In the genomic region with DNA sequence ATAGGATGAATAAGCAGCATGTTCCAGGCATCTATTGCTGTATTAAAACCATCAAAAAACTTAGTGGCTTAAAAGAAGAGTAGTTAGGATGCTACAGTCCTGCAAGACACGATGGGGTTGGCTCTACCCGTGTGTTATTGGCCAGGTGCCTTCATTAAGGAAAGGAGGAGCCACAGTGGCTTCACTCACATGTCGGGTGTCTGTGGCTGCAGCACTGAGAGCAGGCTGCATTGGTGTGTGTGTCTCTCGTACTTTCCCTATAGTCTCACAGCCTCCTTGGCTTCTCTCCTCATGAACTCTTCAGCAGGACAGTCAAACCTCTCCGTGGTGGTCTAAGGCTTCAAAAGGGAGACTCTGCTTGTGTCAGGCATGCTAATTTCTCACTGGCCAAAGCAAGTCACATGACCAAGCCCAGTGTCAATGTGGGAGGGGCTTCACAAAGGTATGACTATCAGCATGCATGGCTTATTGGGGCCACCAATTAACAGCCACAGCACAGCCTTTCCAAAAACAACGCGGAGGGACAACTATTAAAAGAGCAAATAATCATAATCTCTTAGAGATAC, we compare ENCODE assay signal across 20 cellular contexts.
DNase-seq lines count a peak whose midpoint lies in the region; ATAC-seq, FAIRE-seq and TF ChIP-seq lines count a peak whose summit lies in the region.
"Had no signal": no experiment of that assay in that cellular context is flagged by ENCODE, and none has a peak within 500 bp of the region (broad histone marks: within the 10 kb centered on the region; RNA-seq: fewer than 3 reads in every experiment).

No MANE protein-coding gene starts in this region.

- TF ChIP-seq RAD21 in K562 (CRISPR knock-in tag; conservative IDR thresholded peaks at IDR 0.05 in 1 of 2, IDR thresholded peaks at IDR 0.05 in 1 of 2): no peak

- peaks cover 4% of the 10 kb centered on the region; the same call in 2 of the 3 replicates for H3K4me1 Mint-ChIP-seq in GM23338
- H3K4me1 Mint-ChIP-seq in immature natural killer cell: peaks cover 56 to 58% of the 10 kb centered on the region in 2 donors
- no peaks in the 10 kb centered on the region for H3K4me1 Mint-ChIP-seq in effector memory CD8-positive, alpha-beta T cell (ENCODE audit: low read depth in 2 of 2)
- H3K4me1 Mint-ChIP-seq in neural progenitor cell: no peaks in the 10 kb centered on the region
- H3K4me1 Mint-ChIP-seq: CD4-positive, CD25-positive, alpha-beta regulatory T cell had no signal

- in situ Hi-C loops in K562 (cut with MboI): no loop called here

- no peak for TF ChIP-seq CTCF in BE2C (IDR thresholded peaks at IDR 0.05; ENCODE audit: low read depth, low read length)
- no peak for TF ChIP-seq CTCF in GM23338 (conservative IDR thresholded peaks at IDR 0.05; ENCODE audit: low read depth in 2 of 2)
- TF ChIP-seq CTCF in K562 (IDR thresholded peaks at IDR 0.05 in 2 of 3, conservative IDR thresholded peaks at IDR 0.05 in 1 of 3; ENCODE audit: insufficient read depth in 2 of 3, low read depth in 1 of 3, low read length in 3 of 3): no peak
- TF ChIP-seq CTCF in neural progenitor cell (IDR thresholded peaks at IDR 0.05): no peak

- no TSS peak for BruUV-seq in K562 (replicated peaks; lab: Mats Ljungman, UMichigan)

- no peak for FAIRE-seq in K562 (lab: Jason Lieb, UNC)
- FAIRE-seq: G401.6, GM12892 had no signal

- H3K9me3 Mint-ChIP-seq in GM23338 (no peaks in the 10 kb centered on the region), immature natural killer cell (no peaks in the 10 kb centered on the region), neural progenitor cell (peaks cover 3% of the 10 kb centered on the region)
- peaks cover 0 to 5% of the 10 kb centered on the region in 2 donors for H3K9me3 Mint-ChIP-seq in effector memory CD8-positive, alpha-beta T cell

- no peaks in the 10 kb centered on the region for H3K9me3 ChIP-seq in BE2C
- no peaks in the 10 kb centered on the region for H3K9me3 ChIP-seq in K562 (replicated peaks; ENCODE audit: control insufficient read depth, insufficient read depth, low read depth, low read length)
- H3K9me3 ChIP-seq in neural progenitor cell (ENCODE audit: low read depth): no peaks in the 10 kb centered on the region
- H3K9me3 ChIP-seq: Caco-2 had no signal

- POLR2A ChIA-PET in K562 (lab: Yijun Ruan, JAX): no interaction called here

- H3K4me3 Mint-ChIP-seq in GM23338 (no peak overlapping the region), immature natural killer cell (peak overlapping the region; percentile 58 to 91 (median 74)), neural progenitor cell (no peak overlapping the region)
- H3K4me3 Mint-ChIP-seq in effector memory CD8-positive, alpha-beta T cell: no peak overlapping the region
- H3K4me3 Mint-ChIP-seq: CD4-positive, CD25-positive, alpha-beta regulatory T cell; CD8-positive, alpha-beta T cell had no signal

- intact Hi-C loops in K562 (cut with micrococcal nuclease): no loop called here

- H3K79me2 ChIP-seq in GM23338 (replicated peaks; ENCODE audit: insufficient read depth) (no peaks in the 10 kb centered on the region), K562 (ENCODE audit: control insufficient read depth, insufficient read depth, low read length) (no peaks in the 10 kb centered on the region), neural progenitor cell (ENCODE audit: low read depth) (no peaks in the 10 kb centered on the region)

- peak overlapping the region; percentile 40 for H3K4me3 ChIP-seq in BE2C (ENCODE audit: low read depth, low read length)
- H3K4me3 ChIP-seq in GM23338: no peak overlapping the region
- no peak overlapping the region for H3K4me3 ChIP-seq in K562
- no peak overlapping the region for H3K4me3 ChIP-seq in neural progenitor cell
- H3K4me3 ChIP-seq: BLaER1 had no signal

- H3K27ac Mint-ChIP-seq in GM23338 (no peak overlapping the region), immature natural killer cell (peak overlapping the region in 5 of 6 donors; percentile 6 to 74 (median 59)), neural progenitor cell (no peak overlapping the region)
- no peak overlapping the region for H3K27ac Mint-ChIP-seq in effector memory CD8-positive, alpha-beta T cell
- H3K27ac Mint-ChIP-seq: CD4-positive, CD25-positive, alpha-beta regulatory T cell; CD8-positive, alpha-beta T cell had no signal

- peaks cover 24% of the 10 kb centered on the region for H3K9me2 ChIP-seq in GM23338 (ENCODE audit: insufficient read depth)

- no peaks in the 10 kb centered on the region for H3K4me1 ChIP-seq in BE2C
- no peaks in the 10 kb centered on the region for H3K4me1 ChIP-seq in GM23338 (ENCODE audit: insufficient read depth)
- H3K4me1 ChIP-seq in K562 (replicated peaks in 1 of 2; ENCODE audit: control insufficient read depth in 2 of 2, insufficient read depth in 2 of 2, low read length in 2 of 2): no peaks in the 10 kb centered on the region
- H3K4me1 ChIP-seq in neural progenitor cell: no peaks in the 10 kb centered on the region
- H3K4me1 ChIP-seq: Caco-2 had no signal

- H3K27ac ChIP-seq in GM23338 (ENCODE audit: low read depth) (no peak overlapping the region), K562 (ENCODE audit: extremely low read depth, low read depth, low read length) (no peak overlapping the region), neural progenitor cell (no peak overlapping the region), substantia nigra (ENCODE audit: low read depth, low read length, poor library complexity, severe bottlenecking) (no peak overlapping the region)
- H3K27ac ChIP-seq: BLaER1, C4-2B had no signal

- H3K4me2 ChIP-seq in GM23338 (no peak overlapping the region), K562 (ENCODE audit: insufficient read depth, low read length) (no peak overlapping the region; the same call in 1 of the 2 replicates), neural progenitor cell (no peak overlapping the region)
- H3K4me2 ChIP-seq: BLaER1 had no signal

- ATAC-seq in GM23338 (no peak), K562 (no peak)
- no peak for ATAC-seq in effector memory CD8-positive, alpha-beta T cell (replicated peaks)
- ATAC-seq: CD8-positive, alpha-beta T cell had no signal

- H3K9ac ChIP-seq in K562 (ENCODE audit: insufficient read depth in 1 of 2, low read depth in 2 of 2, low read length in 2 of 2): no peak overlapping the region
- H3K9ac ChIP-seq in neural progenitor cell: no peak overlapping the region
- H3K9ac ChIP-seq: BLaER1 had no signal

- H3K36me3 ChIP-seq in BE2C: no peaks in the 10 kb centered on the region
- H3K36me3 ChIP-seq in GM23338 (ENCODE audit: insufficient read depth): no peaks in the 10 kb centered on the region
- H3K36me3 ChIP-seq in K562 (ENCODE audit: control insufficient read depth, insufficient read depth, low read length): no peaks in the 10 kb centered on the region
- H3K36me3 ChIP-seq in neural progenitor cell: no peaks in the 10 kb centered on the region
- H3K36me3 ChIP-seq: BLaER1 had no signal

- no peak for TF ChIP-seq EP300 in K562 (IDR thresholded peaks at IDR 0.05; ENCODE audit: low read length)

- H4K20me1 ChIP-seq in GM23338 (replicated peaks; ENCODE audit: insufficient read depth) (no peaks in the 10 kb centered on the region), K562 (replicated peaks; ENCODE audit: control insufficient read depth, insufficient read depth, low read length) (no peaks in the 10 kb centered on the region), neural progenitor cell (ENCODE audit: low read depth) (no peaks in the 10 kb centered on the region)
- H4K20me1 ChIP-seq: BLaER1 had no signal

- H2AFZ ChIP-seq in GM23338 (peak overlapping the region; percentile 72; the same call in 1 of the 2 replicates), K562 (ENCODE audit: low read depth, low read length) (0 out of 2 replicates have a peak overlapping the region, but pooled peaks have one; percentile 24), neural progenitor cell (replicated peaks) (no peak overlapping the region)

- H3K27me3 Mint-ChIP-seq in GM23338 (ENCODE audit: insufficient read depth, low read depth, poor library complexity) (peaks cover 3% of the 10 kb centered on the region), immature natural killer cell (ENCODE audit: low read depth in 3 of 3) (peaks cover 0 to 4% (median 0%) of the 10 kb centered on the region in 3 donors), neural progenitor cell (ENCODE audit: insufficient read depth, low read depth) (peaks cover 4% of the 10 kb centered on the region)
- no peaks in the 10 kb centered on the region for H3K27me3 Mint-ChIP-seq in effector memory CD8-positive, alpha-beta T cell
- H3K27me3 Mint-ChIP-seq: CD4-positive, CD25-positive, alpha-beta regulatory T cell had no signal

- no peaks in the 10 kb centered on the region for H3K9me1 ChIP-seq in K562 (ENCODE audit: control insufficient read depth, insufficient read depth, low read length)

- CTCF ChIA-PET in K562 (lab: Yijun Ruan, JAX; ENCODE audit: low intra/inter-chr PET ratio): no interaction called here

- no peak for TF ChIP-seq POLR2A in K562 (conservative IDR thresholded peaks at IDR 0.05)

- 0% methylated on average over 5 of the region's 7 CpGs for WGBS in K562 (ENCODE audit: insufficient coverage, low coverage, missing lambda C conversion rate)

- H3F3A ChIP-seq in GM23338 (replicated peaks; ENCODE audit: low read depth) (no peaks in the 10 kb centered on the region), neural progenitor cell (ENCODE audit: low read depth) (no peaks in the 10 kb centered on the region)

- DNase-seq in BE2C (no peak), GM23338 (ENCODE audit: low spot score) (no peak), K562 (ENCODE audit: extremely low read depth in 1 of 4, low spot score in 3 of 4) (no peak), immature natural killer cell (peak in 1 of 3 donors; percentile 9), neural progenitor cell (ENCODE audit: low spot score) (no peak), substantia nigra (lab: John Stamatoyannopoulos, UW) (no peak)
- no peak for DNase-seq in activated CD4-positive, alpha-beta T cell treated with anti-CD3 and anti-CD28 coated beads for 1 hour
- DNase-seq in effector memory CD8-positive, alpha-beta T cell: no peak
- DNase-seq: Caco-2; CD4-positive, CD25-positive, alpha-beta regulatory T cell; CD8-positive, alpha-beta T cell; DMS153; DND-41; GOT3; H7; HCEC 1CT had no signal

- no peaks in the 10 kb centered on the region for H3K36me3 Mint-ChIP-seq in GM23338 (ENCODE audit: low read depth)
- H3K36me3 Mint-ChIP-seq in immature natural killer cell: peaks cover 0 to 4% (median 3%) of the 10 kb centered on the region in 3 donors
- H3K36me3 Mint-ChIP-seq in effector memory CD8-positive, alpha-beta T cell (ENCODE audit: insufficient read depth): no peaks in the 10 kb centered on the region
- no peaks in the 10 kb centered on the region for H3K36me3 Mint-ChIP-seq in neural progenitor cell
- H3K36me3 Mint-ChIP-seq: CD4-positive, CD25-positive, alpha-beta regulatory T cell; CD8-positive, alpha-beta T cell had no signal

- H3K27me3 ChIP-seq in BE2C (no peaks in the 10 kb centered on the region), GM23338 (ENCODE audit: insufficient read depth) (no peaks in the 10 kb centered on the region), K562 (ENCODE audit: control insufficient read depth in 2 of 2, insufficient read depth in 2 of 2, low read length in 2 of 2) (no peaks in the 10 kb centered on the region), neural progenitor cell (no peaks in the 10 kb centered on the region)
- H3K27me3 ChIP-seq: BLaER1 had no signal

TF ChIP-seq in GM23338, 12 proteins besides CTCF, POLR2A, EP300 and RAD21 (continues in another document):
- no peak for TF ChIP-seq POLR2AphosphoS5 (IDR thresholded peaks at IDR 0.05; ENCODE audit: low read depth)

TF ChIP-seq in K562, 482 proteins besides CTCF, POLR2A, EP300 and RAD21 (continues in another document):
- no peak for TF ChIP-seq FOXA1 (IDR thresholded peaks at IDR 0.05; ENCODE audit: borderline replicate concordance)

Comparison
In these comparisons a context has a peak if more than half of its experiments do, and no peak if none do; other contexts are left out.
1. H3K27ac Mint-ChIP-seq: peak in immature natural killer cell (5 of 6); none in GM23338 (single experiment), effector memory CD8-positive, alpha-beta T cell (0 of 2) and neural progenitor cell (single experiment).
2. H3K4me3 Mint-ChIP-seq: peak in immature natural killer cell (5 of 5); none in GM23338 (single experiment), effector memory CD8-positive, alpha-beta T cell (0 of 2) and neural progenitor cell (single experiment).